Comparison of ENCODE assay signal across 8 cellular contexts in genomic region chr1:44672254-44672955, GRCh38. TPM values are rescaled to one million over a fixed set of nuclear protein-coding genes. Genes with fewer than 3 reads are reported as not detected.
DNase-seq lines count a peak whose midpoint lies in the region; ATAC-seq and TF ChIP-seq lines count a peak whose summit lies in the region.

No MANE protein-coding gene starts in this region.

- H3K36me3 Mint-ChIP-seq in CD14-positive monocyte = peaks cover 11 to 19% of the 10 kb centered on the region in 2 donors
- no peaks in the 10 kb centered on the region for H3K36me3 Mint-ChIP-seq in memory B cell

- H3K4me1 Mint-ChIP-seq in CD14-positive monocyte (peaks cover 43% of the 10 kb centered on the region), memory B cell (peaks cover 16% of the 10 kb centered on the region)

- no peak for TF ChIP-seq CTCF in CD14-positive monocyte (IDR thresholded peaks at IDR 0.05)

- DNase-seq in CD14-positive monocyte (ENCODE audit: low spot score) = peak; percentile 91
- DNase-seq in LHCN-M2 (ENCODE audit: low read depth) = peak; percentile 93
- DNase-seq in astrocyte of the hippocampus (ENCODE audit: low read depth, low spot score) = peak; percentile 94
- DNase-seq in memory B cell (ENCODE audit: low spot score in 2 of 2) = no peak
- DNase-seq in NCI-H1092 (lab: John Stamatoyannopoulos, UW) = no peak
- DNase-seq in activated naive CD4-positive, alpha-beta T cell treated with anti-CD3 and anti-CD28 coated beads, Interleukin-2, amount 50 U/mL, for 16 hours = no peak
- no peak for DNase-seq in NCI-H2029 (lab: John Stamatoyannopoulos, UW)

- ATAC-seq in memory B cell (ENCODE audit: low read depth) = no peak
- no peak for ATAC-seq in GM18907 (IDR thresholded peaks at IDR 0.05; ENCODE audit: unreplicated experiment)

- H3K27me3 Mint-ChIP-seq in CD14-positive monocyte (ENCODE audit: low read depth in 3 of 3) = peaks cover 0 to 5% (median 2%) of the 10 kb centered on the region in 3 donors
- no peaks in the 10 kb centered on the region for H3K27me3 Mint-ChIP-seq in memory B cell

- H3K4me3 Mint-ChIP-seq in CD14-positive monocyte (peak overlapping the region; percentile 63 to 83), memory B cell (peak overlapping the region; percentile 28)

- H3K27ac Mint-ChIP-seq in CD14-positive monocyte (peak overlapping the region in 4 of 7 donors; percentile 85 to 95 (median 94)), memory B cell (no peak overlapping the region)

- intact Hi-C loops in CD14-positive monocyte (cut with micrococcal nuclease) = loop anchor here in 1 of 2 donors (5.0 to 10.0 kb wide), 2 partner anchors 40 to 52 kb away; no protein-coding TSS in a partner anchor

- H3K9me3 Mint-ChIP-seq in CD14-positive monocyte (no peaks in the 10 kb centered on the region), memory B cell (no peaks in the 10 kb centered on the region)

RNA-seq across cellular contexts. Expression of gene TMEM53, which starts 1.9 kb away (rescaled TPM):
- polyA plus RNA-seq in CD14-positive monocyte = 1 to 10 TPM; 8.6 to 8.8 TPM
- 5.9 and 8.8 TPM in 2 replicates for total RNA-seq in LHCN-M2 (2014; rRNA removed)
- polyA plus RNA-seq in LHCN-M2 (2012) = 10.7 TPM

RNA-seq across cellular contexts. Expression of gene ARMH1, which starts 2.1 kb away (rescaled TPM):
- polyA plus RNA-seq in CD14-positive monocyte = 10 to 100 TPM; 14.7 to 15.8 TPM
- not detected in 2 replicates for total RNA-seq in LHCN-M2 (2014; rRNA removed)
- polyA plus RNA-seq in LHCN-M2 (2012) = 0.38 TPM

RNA-seq across cellular contexts. Expression of gene RNU5D-1, which starts 58.6 kb away (rescaled TPM):
- not detected for polyA plus RNA-seq in CD14-positive monocyte
- total RNA-seq in LHCN-M2 (2014; rRNA removed) = not detected in 2 replicates
- polyA plus RNA-seq in LHCN-M2 (2012) = not detected

Comparison
In these comparisons a context has a peak if more than half of its experiments do, and no peak if none do; other contexts are left out.
1. DNase-seq: peak in CD14-positive monocyte (single experiment), LHCN-M2 (single experiment) and astrocyte of the hippocampus (single experiment); none in memory B cell (0 of 2), NCI-H1092 (single experiment), activated naive CD4-positive, alpha-beta T cell treated with anti-CD3 and anti-CD28 coated beads, Interleukin-2, amount 50 U/mL, for 16 hours (single experiment) and NCI-H2029 (single experiment).